In the genomic region with DNA sequence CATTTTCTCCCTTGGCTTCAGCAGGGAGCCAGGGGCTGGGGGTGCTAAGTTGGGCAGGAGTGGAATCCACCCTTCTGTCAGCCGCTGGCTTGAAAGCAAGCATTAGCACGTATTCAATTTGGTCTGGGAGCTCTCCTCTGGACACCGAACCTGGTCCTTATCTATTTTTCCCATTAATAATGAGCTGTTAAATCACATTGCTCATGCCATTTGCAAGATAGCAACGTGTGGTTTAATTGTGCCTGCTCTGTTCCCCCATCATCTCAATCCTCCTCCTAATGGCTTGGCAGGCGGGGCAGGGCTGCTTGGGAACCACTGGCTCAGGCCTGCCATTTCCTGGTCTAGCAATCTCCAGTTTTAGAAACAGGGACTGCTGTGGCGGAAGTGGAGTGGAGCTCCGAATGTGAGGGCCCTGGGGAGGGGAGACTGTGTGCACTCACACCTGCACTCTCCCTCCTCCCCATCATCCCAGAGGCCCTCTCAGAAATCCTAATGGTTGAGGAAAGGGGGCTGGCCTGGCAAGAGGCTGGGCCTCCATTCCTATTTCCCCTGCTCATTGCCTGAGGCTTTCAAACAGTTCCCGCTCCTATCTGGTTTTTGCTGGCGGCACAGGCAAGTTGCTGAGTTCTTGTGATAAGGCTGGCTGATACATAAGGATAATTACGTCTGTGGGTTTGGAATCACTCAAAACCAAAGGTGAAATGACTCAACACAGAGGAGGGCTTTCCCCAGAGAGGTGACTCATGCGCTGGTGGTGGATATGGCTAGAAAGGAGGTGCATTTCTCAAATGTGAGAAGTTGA, we compare ENCODE assay signal across 9 cellular contexts.
DNase-seq lines count a peak whose midpoint lies in the region; ATAC-seq, FAIRE-seq and TF ChIP-seq lines count a peak whose summit lies in the region.
"Had no signal": no experiment of that assay in that cellular context is flagged by ENCODE, and none has a peak within 500 bp of the region (broad histone marks: within the 10 kb centered on the region; RNA-seq: fewer than 3 reads in every experiment).

No MANE protein-coding gene starts in this region.

- H3K9ac ChIP-seq in astrocyte (ENCODE audit: low read length): peak overlapping the region; percentile 57

- H3K27me3 Mint-ChIP-seq in HFFc6 (ENCODE audit: insufficient read depth): peaks cover 37% of the 10 kb centered on the region
- peaks cover 15% of the 10 kb centered on the region for H3K27me3 Mint-ChIP-seq in astrocyte (ENCODE audit: low read depth, unreplicated experiment)
- peaks cover 1% of the 10 kb centered on the region for H3K27me3 Mint-ChIP-seq in memory B cell

- no peaks in the 10 kb centered on the region for H3K9me3 ChIP-seq in astrocyte (ENCODE audit: insufficient read depth, low read depth, low read length)

- peaks cover 39% of the 10 kb centered on the region for H3K4me1 Mint-ChIP-seq in HFFc6 (ENCODE audit: low read depth)
- peaks cover 16% of the 10 kb centered on the region for H3K4me1 Mint-ChIP-seq in astrocyte (ENCODE audit: low read depth, unreplicated experiment)
- peaks cover 9% of the 10 kb centered on the region for H3K4me1 Mint-ChIP-seq in memory B cell

- H3K27ac Mint-ChIP-seq in HFFc6 (peak overlapping the region; percentile 34; the same call in 1 of the 2 replicates), astrocyte (ENCODE audit: unreplicated experiment) (peak overlapping the region; percentile 78), memory B cell (no peak overlapping the region)

- H3K27me3 ChIP-seq in astrocyte (ENCODE audit: insufficient read depth, low read length): peaks cover 9% of the 10 kb centered on the region

- no peaks in the 10 kb centered on the region for H3K36me3 ChIP-seq in astrocyte (ENCODE audit: insufficient read depth, low read length)

- H3K79me2 ChIP-seq in astrocyte (ENCODE audit: insufficient read depth, low read length): no peaks in the 10 kb centered on the region

- TF ChIP-seq POLR2A in NB4 (IDR thresholded peaks at IDR 0.05; ENCODE audit: extremely low read depth, insufficient read length): no peak

- peak; percentile 73 for FAIRE-seq in astrocyte (lab: Jason Lieb, UNC)
- FAIRE-seq: colon had no signal

- no peaks in the 10 kb centered on the region for H4K20me1 ChIP-seq in astrocyte (ENCODE audit: insufficient read depth, low read length)

- no peak overlapping the region for H3K4me3 ChIP-seq in NB4 (ENCODE audit: low read depth, low read length)
- H3K4me3 ChIP-seq in astrocyte (ENCODE audit: insufficient read depth, low read depth, low read length): no peak overlapping the region

- H3K4me1 ChIP-seq in astrocyte (ENCODE audit: insufficient read depth, low read length): peaks cover 20% of the 10 kb centered on the region

- ATAC-seq in memory B cell (ENCODE audit: low read depth): peak; percentile 60

- H3K4me3 Mint-ChIP-seq in HFFc6: peak overlapping the region; percentile 25
- H3K4me3 Mint-ChIP-seq in astrocyte (ENCODE audit: unreplicated experiment): no peak overlapping the region
- H3K4me3 Mint-ChIP-seq in memory B cell: no peak overlapping the region

- H2AFZ ChIP-seq in astrocyte (ENCODE audit: low read depth, low read length): peak overlapping the region; percentile 31

- no peaks in the 10 kb centered on the region for H3K9me3 Mint-ChIP-seq in HFFc6
- peaks cover 3% of the 10 kb centered on the region for H3K9me3 Mint-ChIP-seq in astrocyte (ENCODE audit: unreplicated experiment)
- H3K9me3 Mint-ChIP-seq in memory B cell: no peaks in the 10 kb centered on the region

- H3K27ac ChIP-seq in astrocyte (ENCODE audit: low read depth, low read length): peak overlapping the region; percentile 65

- DNase-seq in SIG-M5 treated with dmso at 0.1 percent for 504 hours (lab: John Stamatoyannopoulos, UW; ENCODE audit: unreplicated experiment): peak; percentile 6
- no peak for DNase-seq in SIG-M5 (lab: John Stamatoyannopoulos, UW)
- DNase-seq in HFFc6: peak; percentile 92
- DNase-seq in NB4 (ENCODE audit: low read depth): peak; percentile 84
- peak; percentile 98 for DNase-seq in astrocyte (ENCODE audit: low read depth)
- no peak for DNase-seq in memory B cell (ENCODE audit: low spot score in 2 of 2)
- no peak for DNase-seq in Ammon's horn (ENCODE audit: low spot score)
- DNase-seq in DMS79 (lab: John Stamatoyannopoulos, UW): no peak

- TF ChIP-seq CTCF in HFFc6 (IDR thresholded peaks at IDR 0.05): no peak
- TF ChIP-seq CTCF in NB4 (IDR thresholded peaks at IDR 0.05; ENCODE audit: low read depth, low read length): no peak
- TF ChIP-seq CTCF in astrocyte (IDR thresholded peaks at IDR 0.05; ENCODE audit: insufficient read depth, low read depth, low read length): no peak

- H3K36me3 Mint-ChIP-seq in HFFc6 (ENCODE audit: low read depth): no peaks in the 10 kb centered on the region
- no peaks in the 10 kb centered on the region for H3K36me3 Mint-ChIP-seq in astrocyte (ENCODE audit: low read depth, unreplicated experiment)
- H3K36me3 Mint-ChIP-seq in memory B cell: no peaks in the 10 kb centered on the region

- H3K4me2 ChIP-seq in astrocyte (ENCODE audit: low read length): peak overlapping the region; percentile 76

Comparison
In these comparisons a context has a peak if more than half of its experiments do, and no peak if none do; other contexts are left out.
1. DNase-seq: peak in SIG-M5 treated with dmso at 0.1 percent for 504 hours (single experiment), HFFc6 (single experiment), NB4 (single experiment) and astrocyte (single experiment); none in SIG-M5 (single experiment), memory B cell (0 of 2), Ammon's horn (single experiment) and DMS79 (single experiment).